ENCODE assay signal across 1 cellular context in genomic region chr5:167652690-167653089, GRCh38.
TF ChIP-seq lines count a peak whose summit lies in the region.

No MANE protein-coding gene starts in this region.

TF ChIP-seq in IMR-90, 13 proteins besides CTCF, POLR2A, EP300 and RAD21 (continued from another document):
- TF ChIP-seq FOS (IDR thresholded peaks at IDR 0.05; ENCODE audit: low read depth, low read length) (no peak), BHLHE40 (IDR thresholded peaks at IDR 0.05; ENCODE audit: low read depth, low read length) (no peak), MAZ (IDR thresholded peaks at IDR 0.05; ENCODE audit: borderline replicate concordance, low read depth, low read length) (no peak), ELK1 (IDR thresholded peaks at IDR 0.05; ENCODE audit: borderline replicate concordance, low read depth, low read length) (no peak), MAFK (IDR thresholded peaks at IDR 0.05; ENCODE audit: low read depth, low read length) (no peak), CEBPB (IDR thresholded peaks at IDR 0.05; ENCODE audit: low read depth, low read length) (no peak)
